ENCODE assay signal across 1 cellular context in genomic region chr1:65148548-65149390, GRCh38.
TF ChIP-seq lines count a peak whose summit lies in the region.

No MANE protein-coding gene starts in this region.

TF ChIP-seq in K562, 482 proteins besides CTCF, POLR2A, EP300 and RAD21 (continued from another document and continues in another):
- TF ChIP-seq, protein P1, sequence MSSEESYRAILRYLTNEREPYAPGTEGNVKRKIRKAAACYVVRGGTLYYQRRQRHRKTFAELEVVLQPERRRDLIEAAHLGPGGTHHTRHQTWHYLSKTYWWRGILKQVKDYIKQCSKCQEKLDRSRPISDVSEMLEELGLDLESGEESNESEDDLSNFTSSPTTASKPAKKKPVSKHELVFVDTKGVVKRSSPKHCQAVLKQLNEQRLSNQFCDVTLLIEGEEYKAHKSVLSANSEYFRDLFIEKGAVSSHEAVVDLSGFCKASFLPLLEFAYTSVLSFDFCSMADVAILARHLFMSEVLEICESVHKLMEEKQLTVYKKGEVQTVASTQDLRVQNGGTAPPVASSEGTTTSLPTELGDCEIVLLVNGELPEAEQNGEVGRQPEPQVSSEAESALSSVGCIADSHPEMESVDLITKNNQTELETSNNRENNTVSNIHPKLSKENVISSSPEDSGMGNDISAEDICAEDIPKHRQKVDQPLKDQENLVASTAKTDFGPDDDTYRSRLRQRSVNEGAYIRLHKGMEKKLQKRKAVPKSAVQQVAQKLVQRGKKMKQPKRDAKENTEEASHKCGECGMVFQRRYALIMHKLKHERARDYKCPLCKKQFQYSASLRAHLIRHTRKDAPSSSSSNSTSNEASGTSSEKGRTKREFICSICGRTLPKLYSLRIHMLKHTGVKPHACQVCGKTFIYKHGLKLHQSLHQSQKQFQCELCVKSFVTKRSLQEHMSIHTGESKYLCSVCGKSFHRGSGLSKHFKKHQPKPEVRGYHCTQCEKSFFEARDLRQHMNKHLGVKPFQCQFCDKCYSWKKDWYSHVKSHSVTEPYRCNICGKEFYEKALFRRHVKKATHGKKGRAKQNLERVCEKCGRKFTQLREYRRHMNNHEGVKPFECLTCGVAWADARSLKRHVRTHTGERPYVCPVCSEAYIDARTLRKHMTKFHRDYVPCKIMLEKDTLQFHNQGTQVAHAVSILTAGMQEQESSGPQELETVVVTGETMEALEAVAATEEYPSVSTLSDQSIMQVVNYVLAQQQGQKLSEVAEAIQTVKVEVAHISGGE (CRISPR knock-in tag; IDR thresholded peaks at IDR 0.05), result no peak
- TF ChIP-seq ZNF134 (CRISPR knock-in tag; conservative IDR thresholded peaks at IDR 0.05) (no peak), ZFX (CRISPR knock-in tag; IDR thresholded peaks at IDR 0.05) (peak; percentile 66), GATAD2B (IDR thresholded peaks at IDR 0.05; ENCODE audit: borderline replicate concordance) (peak; percentile 53; the same call in 1 of the 2 replicates), HDAC1 (IDR thresholded peaks at IDR 0.05) (peak in 1 of 2 experiments; percentile 64; a peak in 2 of 4 replicates), RBFOX2 (IDR thresholded peaks at IDR 0.05; ENCODE audit: low read depth, low read length) (peak; percentile 65), ADNP (tag; IDR thresholded peaks at IDR 0.05) (no peak), ZNF197 (CRISPR knock-in tag; IDR thresholded peaks at IDR 0.05; ENCODE audit: low read depth) (no peak), SIN3A (IDR thresholded peaks at IDR 0.05; ENCODE audit: borderline replicate concordance in 2 of 2, control insufficient read depth in 1 of 2, low read depth in 2 of 2, low read length in 2 of 2) (0 out of 4 replicates have a peak, but pooled peaks of 1 of the 2 experiments have one; percentile 21), RBBP5 (IDR thresholded peaks at IDR 0.05; ENCODE audit: borderline replicate concordance, insufficient read depth, low read length, poor library complexity, severe bottlenecking) (peak; percentile 10), L3MBTL2 (IDR thresholded peaks at IDR 0.05) (peak; percentile 65), VEZF1 (CRISPR knock-in tag; IDR thresholded peaks at IDR 0.05) (peak; percentile 81), MAZ (CRISPR knock-in tag; conservative IDR thresholded peaks at IDR 0.05 in 1 of 2, IDR thresholded peaks at IDR 0.05 in 1 of 2) (peak; percentile 54 to 65), MAFF (IDR thresholded peaks at IDR 0.05; ENCODE audit: low read length) (no peak), KDM5B (IDR thresholded peaks at IDR 0.05; ENCODE audit: insufficient replicate concordance, low read depth, low read length) (peak; percentile 17), ZNF239 (CRISPR knock-in tag; IDR thresholded peaks at IDR 0.05) (no peak), MAX (CRISPR knock-in tag; IDR thresholded peaks at IDR 0.05) (peak; percentile 31), CREM (IDR thresholded peaks at IDR 0.05; ENCODE audit: low read depth) (no peak), CCNT2 (IDR thresholded peaks at IDR 0.05; ENCODE audit: borderline replicate concordance, extremely low read depth, insufficient read length, low read depth, low read length) (peak; percentile 41), ZNF507 (tag; conservative IDR thresholded peaks at IDR 0.05) (no peak), ZBTB7A (IDR thresholded peaks at IDR 0.05; ENCODE audit: borderline replicate concordance, control insufficient read depth, low read depth, low read length) (peak; percentile 74; the same call in 1 of the 2 replicates), ZNF174 (CRISPR knock-in tag; IDR thresholded peaks at IDR 0.05) (no peak), FOXP1 (CRISPR knock-in tag; IDR thresholded peaks at IDR 0.05) (0 out of 2 replicates have a peak, but pooled peaks have one; percentile 50), ZNF232 (CRISPR knock-in tag; IDR thresholded peaks at IDR 0.05) (0 out of 2 replicates have a peak, but pooled peaks have one; percentile 26), JUN (IDR thresholded peaks at IDR 0.05; ENCODE audit: borderline replicate concordance, low read depth, low read length) (no peak), JUN (CRISPR knock-in tag; IDR thresholded peaks at IDR 0.05; ENCODE audit: borderline replicate concordance) (no peak; the same call in 1 of the 2 replicates), POLR2G (IDR thresholded peaks at IDR 0.05; ENCODE audit: low read depth, low read length) (peak; percentile 76), CBX1 (IDR thresholded peaks at IDR 0.05; ENCODE audit: low read depth) (no peak), PHF8 (IDR thresholded peaks at IDR 0.05; ENCODE audit: borderline replicate concordance, low read length) (peak; percentile 31; the same call in 1 of the 2 replicates), BCOR (IDR thresholded peaks at IDR 0.05) (no peak)
- TF ChIP-seq, protein P2, sequence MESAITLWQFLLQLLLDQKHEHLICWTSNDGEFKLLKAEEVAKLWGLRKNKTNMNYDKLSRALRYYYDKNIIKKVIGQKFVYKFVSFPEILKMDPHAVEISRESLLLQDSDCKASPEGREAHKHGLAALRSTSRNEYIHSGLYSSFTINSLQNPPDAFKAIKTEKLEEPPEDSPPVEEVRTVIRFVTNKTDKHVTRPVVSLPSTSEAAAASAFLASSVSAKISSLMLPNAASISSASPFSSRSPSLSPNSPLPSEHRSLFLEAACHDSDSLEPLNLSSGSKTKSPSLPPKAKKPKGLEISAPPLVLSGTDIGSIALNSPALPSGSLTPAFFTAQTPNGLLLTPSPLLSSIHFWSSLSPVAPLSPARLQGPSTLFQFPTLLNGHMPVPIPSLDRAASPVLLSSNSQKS (CRISPR knock-in tag; IDR thresholded peaks at IDR 0.05), result no peak
- TF ChIP-seq, protein P3, sequence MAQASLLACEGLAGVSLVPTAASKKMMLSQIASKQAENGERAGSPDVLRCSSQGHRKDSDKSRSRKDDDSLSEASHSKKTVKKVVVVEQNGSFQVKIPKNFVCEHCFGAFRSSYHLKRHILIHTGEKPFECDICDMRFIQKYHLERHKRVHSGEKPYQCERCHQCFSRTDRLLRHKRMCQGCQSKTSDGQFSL (CRISPR knock-in tag; IDR thresholded peaks at IDR 0.05), result peak; percentile 74
- TF ChIP-seq, protein P3 (tag; IDR thresholded peaks at IDR 0.05), result peak in 1 of 2 experiments; percentile 65; a peak in 1 of 4 replicates
- TF ChIP-seq, protein P4, sequence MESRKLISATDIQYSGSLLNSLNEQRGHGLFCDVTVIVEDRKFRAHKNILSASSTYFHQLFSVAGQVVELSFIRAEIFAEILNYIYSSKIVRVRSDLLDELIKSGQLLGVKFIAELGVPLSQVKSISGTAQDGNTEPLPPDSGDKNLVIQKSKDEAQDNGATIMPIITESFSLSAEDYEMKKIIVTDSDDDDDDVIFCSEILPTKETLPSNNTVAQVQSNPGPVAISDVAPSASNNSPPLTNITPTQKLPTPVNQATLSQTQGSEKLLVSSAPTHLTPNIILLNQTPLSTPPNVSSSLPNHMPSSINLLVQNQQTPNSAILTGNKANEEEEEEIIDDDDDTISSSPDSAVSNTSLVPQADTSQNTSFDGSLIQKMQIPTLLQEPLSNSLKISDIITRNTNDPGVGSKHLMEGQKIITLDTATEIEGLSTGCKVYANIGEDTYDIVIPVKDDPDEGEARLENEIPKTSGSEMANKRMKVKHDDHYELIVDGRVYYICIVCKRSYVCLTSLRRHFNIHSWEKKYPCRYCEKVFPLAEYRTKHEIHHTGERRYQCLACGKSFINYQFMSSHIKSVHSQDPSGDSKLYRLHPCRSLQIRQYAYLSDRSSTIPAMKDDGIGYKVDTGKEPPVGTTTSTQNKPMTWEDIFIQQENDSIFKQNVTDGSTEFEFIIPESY (CRISPR knock-in tag; IDR thresholded peaks at IDR 0.05), result 0 out of 2 replicates have a peak, but pooled peaks have one; percentile 28
- TF ChIP-seq, protein P5, sequence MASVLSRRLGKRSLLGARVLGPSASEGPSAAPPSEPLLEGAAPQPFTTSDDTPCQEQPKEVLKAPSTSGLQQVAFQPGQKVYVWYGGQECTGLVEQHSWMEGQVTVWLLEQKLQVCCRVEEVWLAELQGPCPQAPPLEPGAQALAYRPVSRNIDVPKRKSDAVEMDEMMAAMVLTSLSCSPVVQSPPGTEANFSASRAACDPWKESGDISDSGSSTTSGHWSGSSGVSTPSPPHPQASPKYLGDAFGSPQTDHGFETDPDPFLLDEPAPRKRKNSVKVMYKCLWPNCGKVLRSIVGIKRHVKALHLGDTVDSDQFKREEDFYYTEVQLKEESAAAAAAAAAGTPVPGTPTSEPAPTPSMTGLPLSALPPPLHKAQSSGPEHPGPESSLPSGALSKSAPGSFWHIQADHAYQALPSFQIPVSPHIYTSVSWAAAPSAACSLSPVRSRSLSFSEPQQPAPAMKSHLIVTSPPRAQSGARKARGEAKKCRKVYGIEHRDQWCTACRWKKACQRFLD (CRISPR knock-in tag; IDR thresholded peaks at IDR 0.05), result peak; percentile 38; the same call in 1 of the 2 replicates
- TF ChIP-seq, protein P6, sequence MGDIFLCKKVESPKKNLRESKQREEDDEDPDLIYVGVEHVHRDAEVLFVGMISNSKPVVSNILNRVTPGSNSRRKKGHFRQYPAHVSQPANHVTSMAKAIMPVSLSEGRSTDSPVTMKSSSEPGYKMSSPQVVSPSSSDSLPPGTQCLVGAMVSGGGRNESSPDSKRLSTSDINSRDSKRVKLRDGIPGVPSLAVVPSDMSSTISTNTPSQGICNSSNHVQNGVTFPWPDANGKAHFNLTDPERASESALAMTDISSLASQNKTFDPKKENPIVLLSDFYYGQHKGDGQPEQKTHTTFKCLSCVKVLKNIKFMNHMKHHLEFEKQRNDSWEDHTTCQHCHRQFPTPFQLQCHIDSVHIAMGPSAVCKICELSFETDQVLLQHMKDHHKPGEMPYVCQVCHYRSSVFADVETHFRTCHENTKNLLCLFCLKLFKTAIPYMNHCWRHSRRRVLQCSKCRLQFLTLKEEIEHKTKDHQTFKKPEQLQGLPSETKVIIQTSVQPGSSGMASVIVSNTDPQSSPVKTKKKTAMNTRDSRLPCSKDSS (IDR thresholded peaks at IDR 0.05; ENCODE audit: low read depth, partially characterized antibody), result no peak
- TF ChIP-seq, protein P7, sequence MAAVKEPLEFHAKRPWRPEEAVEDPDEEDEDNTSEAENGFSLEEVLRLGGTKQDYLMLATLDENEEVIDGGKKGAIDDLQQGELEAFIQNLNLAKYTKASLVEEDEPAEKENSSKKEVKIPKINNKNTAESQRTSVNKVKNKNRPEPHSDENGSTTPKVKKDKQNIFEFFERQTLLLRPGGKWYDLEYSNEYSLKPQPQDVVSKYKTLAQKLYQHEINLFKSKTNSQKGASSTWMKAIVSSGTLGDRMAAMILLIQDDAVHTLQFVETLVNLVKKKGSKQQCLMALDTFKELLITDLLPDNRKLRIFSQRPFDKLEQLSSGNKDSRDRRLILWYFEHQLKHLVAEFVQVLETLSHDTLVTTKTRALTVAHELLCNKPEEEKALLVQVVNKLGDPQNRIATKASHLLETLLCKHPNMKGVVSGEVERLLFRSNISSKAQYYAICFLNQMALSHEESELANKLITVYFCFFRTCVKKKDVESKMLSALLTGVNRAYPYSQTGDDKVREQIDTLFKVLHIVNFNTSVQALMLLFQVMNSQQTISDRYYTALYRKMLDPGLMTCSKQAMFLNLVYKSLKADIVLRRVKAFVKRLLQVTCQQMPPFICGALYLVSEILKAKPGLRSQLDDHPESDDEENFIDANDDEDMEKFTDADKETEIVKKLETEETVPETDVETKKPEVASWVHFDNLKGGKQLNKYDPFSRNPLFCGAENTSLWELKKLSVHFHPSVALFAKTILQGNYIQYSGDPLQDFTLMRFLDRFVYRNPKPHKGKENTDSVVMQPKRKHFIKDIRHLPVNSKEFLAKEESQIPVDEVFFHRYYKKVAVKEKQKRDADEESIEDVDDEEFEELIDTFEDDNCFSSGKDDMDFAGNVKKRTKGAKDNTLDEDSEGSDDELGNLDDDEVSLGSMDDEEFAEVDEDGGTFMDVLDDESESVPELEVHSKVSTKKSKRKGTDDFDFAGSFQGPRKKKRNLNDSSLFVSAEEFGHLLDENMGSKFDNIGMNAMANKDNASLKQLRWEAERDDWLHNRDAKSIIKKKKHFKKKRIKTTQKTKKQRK (IDR thresholded peaks at IDR 0.05; ENCODE audit: borderline replicate concordance, low read depth, low read length), result no peak
- TF ChIP-seq, protein P8, sequence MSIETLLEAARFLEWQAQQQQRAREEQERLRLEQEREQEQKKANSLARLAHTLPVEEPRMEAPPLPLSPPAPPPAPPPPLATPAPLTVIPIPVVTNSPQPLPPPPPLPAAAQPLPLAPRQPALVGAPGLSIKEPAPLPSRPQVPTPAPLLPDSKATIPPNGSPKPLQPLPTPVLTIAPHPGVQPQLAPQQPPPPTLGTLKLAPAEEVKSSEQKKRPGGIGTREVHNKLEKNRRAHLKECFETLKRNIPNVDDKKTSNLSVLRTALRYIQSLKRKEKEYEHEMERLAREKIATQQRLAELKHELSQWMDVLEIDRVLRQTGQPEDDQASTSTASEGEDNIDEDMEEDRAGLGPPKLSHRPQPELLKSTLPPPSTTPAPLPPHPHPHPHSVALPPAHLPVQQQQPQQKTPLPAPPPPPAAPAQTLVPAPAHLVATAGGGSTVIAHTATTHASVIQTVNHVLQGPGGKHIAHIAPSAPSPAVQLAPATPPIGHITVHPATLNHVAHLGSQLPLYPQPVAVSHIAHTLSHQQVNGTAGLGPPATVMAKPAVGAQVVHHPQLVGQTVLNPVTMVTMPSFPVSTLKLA (conservative IDR thresholded peaks at IDR 0.05), result no peak
- TF ChIP-seq, protein P9, sequence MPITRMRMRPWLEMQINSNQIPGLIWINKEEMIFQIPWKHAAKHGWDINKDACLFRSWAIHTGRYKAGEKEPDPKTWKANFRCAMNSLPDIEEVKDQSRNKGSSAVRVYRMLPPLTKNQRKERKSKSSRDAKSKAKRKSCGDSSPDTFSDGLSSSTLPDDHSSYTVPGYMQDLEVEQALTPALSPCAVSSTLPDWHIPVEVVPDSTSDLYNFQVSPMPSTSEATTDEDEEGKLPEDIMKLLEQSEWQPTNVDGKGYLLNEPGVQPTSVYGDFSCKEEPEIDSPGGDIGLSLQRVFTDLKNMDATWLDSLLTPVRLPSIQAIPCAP (CRISPR knock-in tag; IDR thresholded peaks at IDR 0.05; ENCODE audit: borderline replicate concordance), result no peak
- TF ChIP-seq, protein P10, sequence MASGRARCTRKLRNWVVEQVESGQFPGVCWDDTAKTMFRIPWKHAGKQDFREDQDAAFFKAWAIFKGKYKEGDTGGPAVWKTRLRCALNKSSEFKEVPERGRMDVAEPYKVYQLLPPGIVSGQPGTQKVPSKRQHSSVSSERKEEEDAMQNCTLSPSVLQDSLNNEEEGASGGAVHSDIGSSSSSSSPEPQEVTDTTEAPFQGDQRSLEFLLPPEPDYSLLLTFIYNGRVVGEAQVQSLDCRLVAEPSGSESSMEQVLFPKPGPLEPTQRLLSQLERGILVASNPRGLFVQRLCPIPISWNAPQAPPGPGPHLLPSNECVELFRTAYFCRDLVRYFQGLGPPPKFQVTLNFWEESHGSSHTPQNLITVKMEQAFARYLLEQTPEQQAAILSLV (tag; IDR thresholded peaks at IDR 0.05), result no peak
